In the genomic region with DNA sequence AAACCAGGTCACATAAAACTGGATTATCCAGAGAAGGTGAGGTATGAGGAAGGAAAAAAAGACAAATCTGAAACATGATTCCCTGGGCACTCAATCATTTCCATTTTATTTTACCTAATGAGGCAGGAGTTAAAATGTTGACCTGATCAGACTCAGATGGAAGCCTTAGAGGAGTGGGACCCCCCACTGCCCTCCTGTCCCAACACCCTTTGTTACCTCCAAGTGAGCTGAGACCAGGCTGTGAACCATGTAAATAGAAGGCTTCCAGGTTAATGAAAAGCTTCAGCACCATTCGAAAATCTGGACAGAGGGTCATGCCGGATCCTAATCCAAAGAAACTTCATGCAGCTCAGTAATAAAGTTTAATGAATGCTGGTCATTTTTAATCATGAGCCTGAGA, we compare ENCODE assay signal across 17 cellular contexts.
DNase-seq lines count a peak whose midpoint lies in the region; ATAC-seq and TF ChIP-seq lines count a peak whose summit lies in the region.
"Had no signal": no experiment of that assay in that cellular context is flagged by ENCODE, and none has a peak within 500 bp of the region (broad histone marks: within the 10 kb centered on the region; RNA-seq: fewer than 3 reads in every experiment).

No MANE protein-coding gene starts in this region.

- no peaks in the 10 kb centered on the region for H3K36me3 ChIP-seq in GM23338 (ENCODE audit: insufficient read depth)
- H3K36me3 ChIP-seq: BE2C had no signal

- H3K79me2 ChIP-seq in GM23338 (replicated peaks; ENCODE audit: insufficient read depth), result no peaks in the 10 kb centered on the region

- H3K27ac Mint-ChIP-seq in GM23338, result no peak overlapping the region
- H3K27ac Mint-ChIP-seq in nephron progenitor cell, result peak overlapping the region; percentile 46
- no peak overlapping the region for H3K27ac Mint-ChIP-seq in CD4-positive, alpha-beta T cell
- H3K27ac Mint-ChIP-seq: CD14-positive monocyte; CD8-positive, alpha-beta memory T cell had no signal

- no peaks in the 10 kb centered on the region for H3K27me3 ChIP-seq in GM23338 (ENCODE audit: insufficient read depth)
- H3K27me3 ChIP-seq in CD4-positive, alpha-beta T cell (ENCODE audit: control insufficient read depth, insufficient read depth, low read length), result no peaks in the 10 kb centered on the region
- H3K27me3 ChIP-seq: BE2C had no signal

- H3K9me2 ChIP-seq in GM23338 (ENCODE audit: insufficient read depth), result no peaks in the 10 kb centered on the region

- H3K4me3 Mint-ChIP-seq in GM23338, result no peak overlapping the region
- no peak overlapping the region for H3K4me3 Mint-ChIP-seq in nephron progenitor cell
- H3K4me3 Mint-ChIP-seq in CD4-positive, alpha-beta T cell, result no peak overlapping the region
- H3K4me3 Mint-ChIP-seq: CD14-positive monocyte; CD8-positive, alpha-beta memory T cell; H9 had no signal

- TF ChIP-seq CTCF in C4-2B (conservative IDR thresholded peaks at IDR 0.05), result no peak
- TF ChIP-seq CTCF in GM23338 (conservative IDR thresholded peaks at IDR 0.05; ENCODE audit: low read depth in 2 of 2), result no peak
- TF ChIP-seq CTCF in nephron progenitor cell (IDR thresholded peaks at IDR 0.05), result no peak
- no peak for TF ChIP-seq CTCF in CD4-positive, alpha-beta T cell (IDR thresholded peaks at IDR 0.05)

- DNase-seq in GM23338 (ENCODE audit: low spot score), result peak; percentile 24
- DNase-seq in NCI-H69 (lab: John Stamatoyannopoulos, UW), result peak; percentile 96
- DNase-seq in nephron progenitor cell, result no peak
- no peak for DNase-seq in CD4-positive, alpha-beta T cell
- DNase-seq in erythroblast (lab: John Stamatoyannopoulos, UW), result no peak
- DNase-seq: BE2C; Caco-2; CD8-positive, alpha-beta memory T cell; DMS53; GF-D8; GM23248; H9 had no signal

- H3K4me3 ChIP-seq in GM23338, result no peak overlapping the region
- H3K4me3 ChIP-seq: A549, GM23248 had no signal

- H3F3A ChIP-seq in GM23338 (replicated peaks; ENCODE audit: low read depth), result no peaks in the 10 kb centered on the region

- H3K4me1 Mint-ChIP-seq in GM23338 (peaks cover 7% of the 10 kb centered on the region; the same call in 2 of the 3 replicates), nephron progenitor cell (peaks cover 23% of the 10 kb centered on the region)
- H3K4me1 Mint-ChIP-seq in CD4-positive, alpha-beta T cell (ENCODE audit: low read depth), result no peaks in the 10 kb centered on the region
- H3K4me1 Mint-ChIP-seq: CD14-positive monocyte; CD8-positive, alpha-beta memory T cell had no signal

- H3K9me3 Mint-ChIP-seq in GM23338 (no peaks in the 10 kb centered on the region), nephron progenitor cell (no peaks in the 10 kb centered on the region)
- H3K9me3 Mint-ChIP-seq in CD4-positive, alpha-beta T cell, result no peaks in the 10 kb centered on the region
- H3K9me3 Mint-ChIP-seq: H9 had no signal

- no peaks in the 10 kb centered on the region for H4K20me1 ChIP-seq in GM23338 (replicated peaks; ENCODE audit: insufficient read depth)

- POLR2A ChIA-PET in CD4-positive, alpha-beta T cell (lab: Charles Lee), result no interaction called here

- no peak overlapping the region for H3K4me2 ChIP-seq in GM23338
- H3K4me2 ChIP-seq: A549 had no signal

- TF ChIP-seq POLR2A in erythroblast (IDR thresholded peaks at IDR 0.05; ENCODE audit: low read length), result no peak

- intact Hi-C loops in CD4-positive, alpha-beta T cell (cut with DNase I, micrococcal nuclease), result no loop called here

- no peak overlapping the region for H2AFZ ChIP-seq in GM23338
- H2AFZ ChIP-seq: GM23248 had no signal

- ATAC-seq in GM23338 (peak; percentile 88), GM21529 (IDR thresholded peaks at IDR 0.05; ENCODE audit: unreplicated experiment) (no peak)
- no peak for ATAC-seq in CD4-positive, alpha-beta T cell (ENCODE audit: poor library complexity)
- ATAC-seq: A549, HepG2 had no signal

- H3K27ac ChIP-seq in C4-2B, result peak overlapping the region; percentile 35; the same call in 1 of the 2 replicates
- H3K27ac ChIP-seq in GM23338 (ENCODE audit: low read depth), result no peak overlapping the region
- no peak overlapping the region for H3K27ac ChIP-seq in CD4-positive, alpha-beta T cell (ENCODE audit: low read depth, low read length)
- H3K27ac ChIP-seq: A549, GM23248 had no signal

- CTCF ChIA-PET in CD4-positive, alpha-beta T cell (lab: Charles Lee), result no interaction called here

- H3K36me3 Mint-ChIP-seq in GM23338 (ENCODE audit: low read depth) (no peaks in the 10 kb centered on the region), nephron progenitor cell (ENCODE audit: low read depth) (no peaks in the 10 kb centered on the region)
- H3K36me3 Mint-ChIP-seq in CD4-positive, alpha-beta T cell (ENCODE audit: low read depth), result no peaks in the 10 kb centered on the region
- H3K36me3 Mint-ChIP-seq: CD14-positive monocyte; CD8-positive, alpha-beta memory T cell had no signal

- peaks cover 3% of the 10 kb centered on the region for H3K27me3 Mint-ChIP-seq in GM23338 (ENCODE audit: insufficient read depth, low read depth, poor library complexity)
- no peaks in the 10 kb centered on the region for H3K27me3 Mint-ChIP-seq in nephron progenitor cell (ENCODE audit: low read depth, poor library complexity)
- H3K27me3 Mint-ChIP-seq in CD4-positive, alpha-beta T cell, result no peaks in the 10 kb centered on the region
- H3K27me3 Mint-ChIP-seq: CD8-positive, alpha-beta memory T cell had no signal

- H3K9me3 ChIP-seq in CD4-positive, alpha-beta T cell (ENCODE audit: control insufficient read depth, low read length), result no peaks in the 10 kb centered on the region
- H3K9me3 ChIP-seq: A549, BE2C, Caco-2 had no signal

- no peaks in the 10 kb centered on the region for H3K4me1 ChIP-seq in GM23338 (ENCODE audit: insufficient read depth)
- H3K4me1 ChIP-seq: A549, BE2C, Caco-2 had no signal

TF ChIP-seq in GM23338, 12 proteins besides CTCF, POLR2A, EP300 and RAD21 (continues in another document):
- TF ChIP-seq, protein P1, sequence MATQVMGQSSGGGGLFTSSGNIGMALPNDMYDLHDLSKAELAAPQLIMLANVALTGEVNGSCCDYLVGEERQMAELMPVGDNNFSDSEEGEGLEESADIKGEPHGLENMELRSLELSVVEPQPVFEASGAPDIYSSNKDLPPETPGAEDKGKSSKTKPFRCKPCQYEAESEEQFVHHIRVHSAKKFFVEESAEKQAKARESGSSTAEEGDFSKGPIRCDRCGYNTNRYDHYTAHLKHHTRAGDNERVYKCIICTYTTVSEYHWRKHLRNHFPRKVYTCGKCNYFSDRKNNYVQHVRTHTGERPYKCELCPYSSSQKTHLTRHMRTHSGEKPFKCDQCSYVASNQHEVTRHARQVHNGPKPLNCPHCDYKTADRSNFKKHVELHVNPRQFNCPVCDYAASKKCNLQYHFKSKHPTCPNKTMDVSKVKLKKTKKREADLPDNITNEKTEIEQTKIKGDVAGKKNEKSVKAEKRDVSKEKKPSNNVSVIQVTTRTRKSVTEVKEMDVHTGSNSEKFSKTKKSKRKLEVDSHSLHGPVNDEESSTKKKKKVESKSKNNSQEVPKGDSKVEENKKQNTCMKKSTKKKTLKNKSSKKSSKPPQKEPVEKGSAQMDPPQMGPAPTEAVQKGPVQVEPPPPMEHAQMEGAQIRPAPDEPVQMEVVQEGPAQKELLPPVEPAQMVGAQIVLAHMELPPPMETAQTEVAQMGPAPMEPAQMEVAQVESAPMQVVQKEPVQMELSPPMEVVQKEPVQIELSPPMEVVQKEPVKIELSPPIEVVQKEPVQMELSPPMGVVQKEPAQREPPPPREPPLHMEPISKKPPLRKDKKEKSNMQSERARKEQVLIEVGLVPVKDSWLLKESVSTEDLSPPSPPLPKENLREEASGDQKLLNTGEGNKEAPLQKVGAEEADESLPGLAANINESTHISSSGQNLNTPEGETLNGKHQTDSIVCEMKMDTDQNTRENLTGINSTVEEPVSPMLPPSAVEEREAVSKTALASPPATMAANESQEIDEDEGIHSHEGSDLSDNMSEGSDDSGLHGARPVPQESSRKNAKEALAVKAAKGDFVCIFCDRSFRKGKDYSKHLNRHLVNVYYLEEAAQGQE (IDR thresholded peaks at IDR 0.05; ENCODE audit: unreplicated experiment), result no peak
- TF ChIP-seq ZNF114 (CRISPR knock-in tag; IDR thresholded peaks at IDR 0.05) (no peak), NANOG (IDR thresholded peaks at IDR 0.05; ENCODE audit: borderline replicate concordance) (no peak), ZNF331 (CRISPR knock-in tag; IDR thresholded peaks at IDR 0.05; ENCODE audit: low read depth) (no peak), POLR2AphosphoS5 (IDR thresholded peaks at IDR 0.05; ENCODE audit: low read depth) (no peak)

Comparison
In these comparisons a context has a peak if more than half of its experiments do, and no peak if none do; other contexts are left out.
1. DNase-seq: peak in GM23338 (single experiment) and NCI-H69 (single experiment); none in nephron progenitor cell (single experiment), CD4-positive, alpha-beta T cell (0 of 10) and erythroblast (0 of 2).